25 cellular contexts compared by ENCODE assay signal in the genomic region with DNA sequence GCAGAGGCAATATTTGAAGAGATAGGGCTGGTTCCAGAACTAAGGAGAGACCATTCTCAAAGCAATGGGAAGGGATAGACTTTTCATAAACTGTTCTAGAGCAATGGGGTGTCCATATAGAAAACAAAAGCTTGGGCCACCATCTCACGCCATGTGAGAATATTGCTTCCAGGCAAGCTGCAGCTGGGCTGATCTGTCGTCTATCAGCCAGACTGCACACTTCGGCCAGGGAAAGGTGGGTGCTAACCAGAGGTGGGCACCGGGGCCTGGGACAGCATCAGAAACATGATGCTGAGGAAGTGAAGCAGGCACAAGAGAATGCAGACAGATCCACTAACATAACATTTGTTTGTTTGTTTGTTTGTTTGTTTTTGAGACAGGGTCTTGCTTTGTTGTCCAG. TPM values are rescaled to one million over a fixed set of nuclear protein-coding genes. Genes with fewer than 3 reads are reported as not detected.
A peak's percentile ranks its signal among the peaks of the same experiment; 100 is the strongest.
DNase-seq lines count a peak whose midpoint lies in the region; ATAC-seq, FAIRE-seq and TF ChIP-seq lines count a peak whose summit lies in the region.
"Had no signal": no experiment of that assay in that cellular context is flagged by ENCODE, and none has a peak within 500 bp of the region (broad histone marks: within the 10 kb centered on the region; RNA-seq: fewer than 3 reads in every experiment).

No MANE protein-coding gene starts in this region.

- no peak for TF ChIP-seq CTCF in kidney (IDR thresholded peaks at IDR 0.05; ENCODE audit: borderline replicate concordance, extremely low read depth, insufficient read depth)

- H3K27ac ChIP-seq in BLaER1 treated with 17β-estradiol and CSF1 and Interleukin-3, amounts not matched to agents 10 nM and 100 nM, result peak overlapping the region in 2 of 11 experiments; percentile 67 to 78; a peak in 1 of 22 replicates
- H3K27ac ChIP-seq in kidney (ENCODE audit: low read depth in 2 of 2, low read length in 2 of 2), result no peak overlapping the region
- H3K27ac ChIP-seq: C4-2B, SK-N-MC had no signal

- H3K27ac Mint-ChIP-seq in activated T-helper 2 cell treated with anti-CD3 and anti-CD28 coated beads, Interferon-gamma antibody, Interleukin-2, Interleukin-4, amounts not matched to agents 10 μg/mL and 5 μg/mL and 100 μg/mL, durations not matched to agents 14 hours and 24 hours and 36 hours, result no peak overlapping the region

- no peaks in the 10 kb centered on the region for H3K36me3 Mint-ChIP-seq in activated T-helper 2 cell treated with anti-CD3 and anti-CD28 coated beads, Interferon-gamma antibody, Interleukin-2, Interleukin-4, amounts not matched to agents 10 μg/mL and 5 μg/mL and 100 μg/mL, durations not matched to agents 14 hours and 24 hours and 36 hours (ENCODE audit: low read depth)

- intact Hi-C loops in activated T-helper 2 cell treated with anti-CD3 and anti-CD28 coated beads, Interferon-gamma antibody, Interleukin-2, Interleukin-4, amounts not matched to agents 10 μg/mL and 5 μg/mL and 100 μg/mL, durations not matched to agents 14 hours and 24 hours and 36 hours (cut with micrococcal nuclease), result no loop called here
- intact Hi-C loops in kidney (cut with DNase I), result no loop called here

- no peaks in the 10 kb centered on the region for H4K20me1 ChIP-seq in BLaER1 treated with 17β-estradiol and CSF1 and Interleukin-3, amounts not matched to agents 10 nM and 100 nM

- ATAC-seq in HG03565 (IDR thresholded peaks at IDR 0.05; ENCODE audit: unreplicated experiment) (no peak), HG02970 (IDR thresholded peaks at IDR 0.05; ENCODE audit: low FRiP score, unreplicated experiment) (no peak)
- ATAC-seq: K562, PC-3 had no signal

- H3K4me3 ChIP-seq in BLaER1 treated with 17β-estradiol and CSF1 and Interleukin-3, amounts not matched to agents 10 nM and 100 nM, result no peak overlapping the region
- no peak overlapping the region for H3K4me3 ChIP-seq in kidney (ENCODE audit: low read length in 2 of 2)
- H3K4me3 ChIP-seq: K562, MG63, SK-N-MC had no signal

- no peaks in the 10 kb centered on the region for H3K9me3 ChIP-seq in BLaER1 treated with 17β-estradiol and CSF1 and Interleukin-3, amounts not matched to agents 10 nM and 100 nM (replicated peaks in 1 of 11)
- H3K9me3 ChIP-seq in kidney (ENCODE audit: control insufficient read depth in 1 of 2, low read length in 2 of 2), result no peaks in the 10 kb centered on the region
- H3K9me3 ChIP-seq: MG63 had no signal

- no peaks in the 10 kb centered on the region for H3K9me3 Mint-ChIP-seq in activated T-helper 2 cell treated with anti-CD3 and anti-CD28 coated beads, Interferon-gamma antibody, Interleukin-2, Interleukin-4, amounts not matched to agents 10 μg/mL and 5 μg/mL and 100 μg/mL, durations not matched to agents 14 hours and 24 hours and 36 hours

- no peaks in the 10 kb centered on the region for H3K27me3 ChIP-seq in BLaER1 treated with 17β-estradiol and CSF1 and Interleukin-3, amounts not matched to agents 10 nM and 100 nM
- H3K27me3 ChIP-seq: MG63 had no signal

- FAIRE-seq in kidney (lab: Jason Lieb, UNC), result no peak
- FAIRE-seq: D721Med, GM18507, H54, K562 had no signal

- no peak overlapping the region for H3K4me3 Mint-ChIP-seq in activated T-helper 2 cell treated with anti-CD3 and anti-CD28 coated beads, Interferon-gamma antibody, Interleukin-2, Interleukin-4, amounts not matched to agents 10 μg/mL and 5 μg/mL and 100 μg/mL, durations not matched to agents 14 hours and 24 hours and 36 hours (ENCODE audit: low read depth)

- peak overlapping the region in 8 of 11 experiments; percentile 77 to 94 (median 90); a peak in 14 of 22 replicates for H3K4me2 ChIP-seq in BLaER1 treated with 17β-estradiol and CSF1 and Interleukin-3, amounts not matched to agents 10 nM and 100 nM

- H3K27me3 Mint-ChIP-seq in activated T-helper 2 cell treated with anti-CD3 and anti-CD28 coated beads, Interferon-gamma antibody, Interleukin-2, Interleukin-4, amounts not matched to agents 10 μg/mL and 5 μg/mL and 100 μg/mL, durations not matched to agents 14 hours and 24 hours and 36 hours (ENCODE audit: low read depth), result peaks cover 4% of the 10 kb centered on the region

- no peak overlapping the region for H3K9ac ChIP-seq in BLaER1 treated with 17β-estradiol and CSF1 and Interleukin-3, amounts not matched to agents 10 nM and 100 nM
- H3K9ac ChIP-seq in kidney (ENCODE audit: low read length in 2 of 2), result no peak overlapping the region

- H3K4me1 ChIP-seq in BLaER1 treated with 17β-estradiol and CSF1 and Interleukin-3, amounts not matched to agents 10 nM and 100 nM, result peaks cover 37 to 65% (median 52%) of the 10 kb centered on the region in 10 experiments
- no peaks in the 10 kb centered on the region for H3K4me1 ChIP-seq in kidney (ENCODE audit: control insufficient read depth in 1 of 2, insufficient read depth in 1 of 2, low read depth in 1 of 2, low read length in 2 of 2)

- H3K36me3 ChIP-seq in BLaER1 treated with 17β-estradiol and CSF1 and Interleukin-3, amounts not matched to agents 10 nM and 100 nM, result no peaks in the 10 kb centered on the region
- peaks cover 0 to 5% of the 10 kb centered on the region in 2 donors for H3K36me3 ChIP-seq in kidney (ENCODE audit: control insufficient read depth in 1 of 2, insufficient read depth in 2 of 2, low read length in 2 of 2)
- H3K36me3 ChIP-seq: MG63 had no signal

- peaks cover 7% of the 10 kb centered on the region for H3K4me1 Mint-ChIP-seq in activated T-helper 2 cell treated with anti-CD3 and anti-CD28 coated beads, Interferon-gamma antibody, Interleukin-2, Interleukin-4, amounts not matched to agents 10 μg/mL and 5 μg/mL and 100 μg/mL, durations not matched to agents 14 hours and 24 hours and 36 hours (ENCODE audit: low read depth)

- DNase-seq in activated T-helper 2 cell treated with anti-CD3 and anti-CD28 coated beads, Interferon-gamma antibody, Interleukin-2, Interleukin-4, amounts not matched to agents 10 μg/mL and 5 μg/mL and 100 μg/mL, durations not matched to agents 14 hours and 24 hours and 36 hours (ENCODE audit: low spot score), result peak; percentile 3
- DNase-seq in kidney (peak; percentile 33), ureter (ENCODE audit: low spot score) (peak; percentile 34), amygdala (lab: John Stamatoyannopoulos, UW) (no peak)
- DNase-seq: DMS53, GDM1, MG63, NCI-H1417, NCI-H1694 treated with DMSO at 0.1 percent for 48 hours, NCI-H2081 treated with DMSO at 0.1 percent for 48 hours, NCI-H2171 treated with DMSO at 0.1 percent for 48 hours, NCI-H524 treated with DMSO at 0.1 percent for 48 hours, PC-3, RPMI8226, SHP77, SW 1271 had no signal

RNA-seq across cellular contexts. Expression of a gene that starts 43.7 kb away (rescaled TPM):
- total RNA-seq in activated T-helper 2 cell treated with anti-CD3 and anti-CD28 coated beads, Interferon-gamma antibody, Interleukin-2, Interleukin-4, amounts not matched to agents 10 μg/mL and 5 μg/mL and 100 μg/mL, durations not matched to agents 14 hours and 24 hours and 36 hours, result 0.07 and 0.30 TPM in 2 replicates
- total RNA-seq in kidney (11.0 TPM), ureter (0.78 TPM)
- 22.2 TPM for polyA plus RNA-seq in kidney (ENCODE audit: insufficient read depth, low read depth, low replicate concordance)
- total RNA-seq: K562 had no signal

RNA-seq across cellular contexts. Expression of a gene that starts 52.9 kb away (rescaled TPM):
- 54.7 and 58.1 TPM in 2 replicates for total RNA-seq in activated T-helper 2 cell treated with anti-CD3 and anti-CD28 coated beads, Interferon-gamma antibody, Interleukin-2, Interleukin-4, amounts not matched to agents 10 μg/mL and 5 μg/mL and 100 μg/mL, durations not matched to agents 14 hours and 24 hours and 36 hours
- total RNA-seq in kidney, result 35.8 TPM
- 29.8 TPM for polyA plus RNA-seq in kidney (ENCODE audit: insufficient read depth, low read depth, low replicate concordance)
- 43.5 TPM for total RNA-seq in ureter

Comparison
In these comparisons a context has a peak if more than half of its experiments do, and no peak if none do; other contexts are left out.
1. DNase-seq: peak in activated T-helper 2 cell treated with anti-CD3 and anti-CD28 coated beads, Interferon-gamma antibody, Interleukin-2, Interleukin-4, amounts not matched to agents 10 μg/mL and 5 μg/mL and 100 μg/mL, durations not matched to agents 14 hours and 24 hours and 36 hours (single experiment), kidney (single experiment) and ureter (single experiment); none in amygdala (0 of 56).